ENCODE assay signal across 9 cellular contexts in genomic region chr18:35174093-35174731, GRCh38.
A peak's percentile ranks its signal among the peaks of the same experiment; 100 is the strongest.
DNase-seq lines count a peak whose midpoint lies in the region; ATAC-seq, FAIRE-seq and TF ChIP-seq lines count a peak whose summit lies in the region.
"Had no signal": no experiment of that assay in that cellular context is flagged by ENCODE, and none has a peak within 500 bp of the region (broad histone marks: within the 10 kb centered on the region; RNA-seq: fewer than 3 reads in every experiment).

No MANE protein-coding gene starts in this region.

- in situ Hi-C loops in HAP-1 (cut with MboI; ENCODE audit: low sequenced_read_pairs): no loop called here

- peak; percentile 12 for ATAC-seq in Right ventricle myocardium superior (ENCODE audit: poor library complexity)
- ATAC-seq in HG03460 (IDR thresholded peaks at IDR 0.05; ENCODE audit: unreplicated experiment): peak; percentile 82
- ATAC-seq in stimulated activated naive CD8-positive, alpha-beta T cell treated with anti-CD3 and anti-CD28 coated beads, Interleukin-15, Interleukin-2, amounts not matched to agents 100 U/mL and 50 U/mL, for 24 hours: peak; percentile 42

- H3K4me3 ChIP-seq in HAP-1: no peak overlapping the region

- DNase-seq in Right ventricle myocardium superior (no peak), cardiac septum (ENCODE audit: low spot score) (no peak), NOMO-1 treated with DMSO at 0.1 percent for 48 hours (lab: John Stamatoyannopoulos, UW; ENCODE audit: unreplicated experiment) (peak; percentile 80), NCI-H1105 (lab: John Stamatoyannopoulos, UW) (no peak), H54 (ENCODE audit: insufficient read length, low spot score) (no peak), HAP-1 (ENCODE audit: low spot score in 2 of 2) (no peak)
- DNase-seq in stimulated activated naive CD8-positive, alpha-beta T cell treated with anti-CD3 and anti-CD28 coated beads, Interleukin-15, Interleukin-2, amounts not matched to agents 100 U/mL and 50 U/mL, for 24 hours: no peak
- DNase-seq: foreskin melanocyte had no signal

- H3K36me3 ChIP-seq in HAP-1 (replicated peaks): no peaks in the 10 kb centered on the region

- peaks cover 67% of the 10 kb centered on the region for H3K27me3 ChIP-seq in HAP-1 (ENCODE audit: low read depth)

- H3K4me1 ChIP-seq in HAP-1: no peaks in the 10 kb centered on the region

- TF ChIP-seq POLR2A in H54 (IDR thresholded peaks at IDR 0.05; ENCODE audit: low read depth, low read length): no peak

- FAIRE-seq in H54 (lab: Jason Lieb, UNC): no peak

- H3K9me3 ChIP-seq in HAP-1: no peaks in the 10 kb centered on the region

- intact Hi-C loops in Right ventricle myocardium superior (cut with DNase I): no loop called here
- intact Hi-C loops in cardiac septum (cut with DNase I): no loop called here

Comparison
In these comparisons a context has a peak if more than half of its experiments do, and no peak if none do; other contexts are left out.
1. ATAC-seq: peak in every context shown above with its lines; median percentile 82 in HG03460; 42 in stimulated activated naive CD8-positive, alpha-beta T cell treated with anti-CD3 and anti-CD28 coated beads, Interleukin-15, Interleukin-2, amounts not matched to agents 100 U/mL and 50 U/mL, for 24 hours; 12 in Right ventricle myocardium superior.